In the genomic region with DNA sequence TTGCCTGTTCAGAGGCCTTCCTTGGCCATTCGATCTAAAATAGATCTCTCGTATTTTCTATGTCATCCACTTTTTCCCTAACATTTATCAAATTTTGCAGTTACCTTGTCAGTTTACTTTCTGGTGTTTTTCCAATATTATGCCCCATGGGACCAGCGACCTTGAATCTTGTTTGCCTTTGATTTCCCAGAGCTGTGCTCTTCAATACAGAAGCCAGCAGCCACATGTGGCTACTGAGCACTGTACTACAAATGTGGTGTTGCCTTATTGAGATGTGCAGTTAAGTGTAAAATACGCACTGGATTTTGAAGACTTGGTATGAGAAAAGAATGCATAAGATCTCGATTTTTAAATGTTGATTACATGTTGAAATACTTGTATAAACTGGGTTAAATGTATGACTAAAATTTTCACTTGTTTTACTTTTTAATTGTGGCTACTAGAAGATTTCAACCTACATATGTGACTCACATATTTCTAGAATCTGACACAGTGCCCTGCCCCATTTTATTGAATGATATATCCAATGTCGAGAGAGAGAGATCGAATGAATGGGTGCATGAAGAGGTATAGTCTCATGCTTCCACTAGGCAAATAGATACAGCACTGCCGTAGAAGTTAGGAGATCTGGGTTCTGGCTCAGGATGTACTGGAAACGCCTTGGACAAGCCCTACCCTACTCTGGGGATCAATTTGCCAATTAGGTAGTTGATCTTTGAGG, we compare ENCODE assay signal across 9 cellular contexts. TPM values are rescaled to one million over a fixed set of nuclear protein-coding genes. Genes with fewer than 3 reads are reported as not detected.
DNase-seq lines count a peak whose midpoint lies in the region; ATAC-seq and TF ChIP-seq lines count a peak whose summit lies in the region.
"Had no signal": no experiment of that assay in that cellular context is flagged by ENCODE, and none has a peak within 500 bp of the region (broad histone marks: within the 10 kb centered on the region; RNA-seq: fewer than 3 reads in every experiment).

No MANE protein-coding gene starts in this region.

- H3K9me3 ChIP-seq in OCI-LY3 (ENCODE audit: insufficient read depth, low read length) (no peaks in the 10 kb centered on the region), osteoblast (ENCODE audit: low read depth, low read length) (no peaks in the 10 kb centered on the region)

- peaks cover 16% of the 10 kb centered on the region for H3K36me3 ChIP-seq in OCI-LY3 (replicated peaks; ENCODE audit: low read depth, low read length)
- H3K36me3 ChIP-seq in osteoblast (ENCODE audit: insufficient read depth, low read length) = peaks cover 26% of the 10 kb centered on the region

- H3K4me3 ChIP-seq in OCI-LY3 (ENCODE audit: low read length) (peak overlapping the region; percentile 99), osteoblast (ENCODE audit: insufficient read depth, low read length) (peak overlapping the region; percentile 99)

- peak overlapping the region; percentile 74 for H3K27ac ChIP-seq in OCI-LY3 (ENCODE audit: low read length)
- H3K27ac ChIP-seq in epithelial cell of prostate = peak overlapping the region; percentile 71
- peak overlapping the region; percentile 88 for H3K27ac ChIP-seq in osteoblast (ENCODE audit: low read depth, low read length)

- H3K27me3 ChIP-seq in OCI-LY3 (ENCODE audit: low read depth, low read length) (no peaks in the 10 kb centered on the region), osteoblast (ENCODE audit: insufficient read depth, low read length) (no peaks in the 10 kb centered on the region)

- H3K4me1 ChIP-seq in OCI-LY3 (ENCODE audit: low read length) (peaks cover 13% of the 10 kb centered on the region), osteoblast (ENCODE audit: insufficient read depth, low read length) (peaks cover 10% of the 10 kb centered on the region)

- H2AFZ ChIP-seq in OCI-LY3 (ENCODE audit: low read depth, low read length) (peak overlapping the region; percentile 90), osteoblast (ENCODE audit: low read length) (peak overlapping the region; percentile 96)

- DNase-seq in epithelial cell of prostate (ENCODE audit: low read depth, low spot score) (no peak), osteoblast (ENCODE audit: insufficient read length, low spot score, missing footprints) (peak; percentile 85), SKM-1 (lab: John Stamatoyannopoulos, UW; ENCODE audit: unreplicated experiment) (no peak), NCI-H2029 treated with DMSO at 0.1 percent for 48 hours (lab: John Stamatoyannopoulos, UW) (no peak), putamen (ENCODE audit: low spot score) (no peak)

- H3K79me2 ChIP-seq in OCI-LY3 (ENCODE audit: low read length) (peaks cover 46% of the 10 kb centered on the region), osteoblast (ENCODE audit: insufficient read depth, low read length) (peaks cover 34% of the 10 kb centered on the region)

- H3K4me2 ChIP-seq in OCI-LY3 (ENCODE audit: low read length) (peak overlapping the region; percentile 98), osteoblast (ENCODE audit: insufficient read depth, low read length) (peak overlapping the region; percentile 79)

- H4K20me1 ChIP-seq in OCI-LY3 (ENCODE audit: insufficient read depth, low read length) (no peaks in the 10 kb centered on the region), osteoblast (ENCODE audit: insufficient read depth, low read length) (peaks cover 11% of the 10 kb centered on the region)

- peak overlapping the region; percentile 98 for H3K9ac ChIP-seq in OCI-LY3 (ENCODE audit: low read length)

- no peak for TF ChIP-seq CTCF in OCI-LY3 (IDR thresholded peaks at IDR 0.05; ENCODE audit: low read depth, low read length)
- no peak for TF ChIP-seq CTCF in osteoblast (IDR thresholded peaks at IDR 0.05; ENCODE audit: extremely low read depth, low read depth, low read length)

- ATAC-seq in GM21529 (IDR thresholded peaks at IDR 0.05; ENCODE audit: unreplicated experiment) (peak; percentile 18), GM18870 (IDR thresholded peaks at IDR 0.05; ENCODE audit: unreplicated experiment) (no peak)

RNA-seq across cellular contexts. Expression of gene PSME3, which starts 0.8 kb away (rescaled TPM):
- total RNA-seq in osteoblast = 79.9 and 81.1 TPM in 2 replicates

RNA-seq across cellular contexts. Expression of gene BECN1, which starts 8.3 kb away (rescaled TPM):
- 94.8 and 104 TPM in 2 replicates for total RNA-seq in osteoblast

RNA-seq across cellular contexts. Expression of gene AOC2, which starts 12.0 kb away (rescaled TPM):
- 0.72 and 0.88 TPM in 2 replicates for total RNA-seq in osteoblast

RNA-seq across cellular contexts. Expression of gene AOC3, which starts 18.6 kb away (rescaled TPM):
- total RNA-seq in osteoblast = under 0.01 TPM in 1 of 2 replicates, not detected in the other

RNA-seq across cellular contexts. Expression of gene CNTD1, which starts 33.7 kb away (rescaled TPM):
- 0.88 TPM in 1 of 2 replicates, not detected in the other for total RNA-seq in osteoblast
- total RNA-seq: activated CD8-positive, alpha-beta memory T cell treated with anti-CD3 and anti-CD28 coated beads for 36 hours had no signal
